In the genomic region with DNA sequence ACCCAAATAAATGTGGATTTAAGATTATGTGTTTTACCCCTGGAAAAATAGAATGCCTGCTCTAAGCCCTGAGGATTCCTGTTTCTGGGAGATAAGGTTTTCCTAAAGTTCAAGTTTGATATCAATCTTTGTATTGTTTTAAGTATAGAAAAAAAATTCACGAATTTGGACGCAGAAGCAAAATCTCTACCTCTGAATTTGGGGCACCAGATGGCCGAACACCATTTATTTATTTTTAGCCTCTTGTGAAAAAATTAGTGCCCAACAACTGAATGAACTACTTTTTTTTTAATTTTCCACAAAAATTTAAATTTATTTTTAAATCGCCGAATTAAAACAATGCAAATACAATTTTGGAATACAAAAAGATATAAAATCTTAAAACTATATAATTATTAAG, we compare ENCODE assay signal across 19 cellular contexts.
"Had no signal": no experiment of that assay in that cellular context is flagged by ENCODE, and none has a peak within 500 bp of the region (broad histone marks: within the 10 kb centered on the region; RNA-seq: fewer than 3 reads in every experiment).

No MANE protein-coding gene starts in this region.

- DNase-seq: IMR-90, Karpas-422, KG1, MG63, NCI-H1092, NCI-H1105 treated with DMSO at 0.1 percent for 48 hours, NCI-H1436, NCI-H187, NCI-H2029, NCI-H2081 treated with DMSO at 0.1 percent for 48 hours, NCI-H2171, NCI-H226, NCI-H446, NCI-H510A, NCI-H524 treated with DMSO at 0.1 percent for 48 hours, NCI-H774, SHP77 treated with DMSO at 0.1 percent for 48 hours, SJCRH30 had no signal

- FAIRE-seq: HepG2 had no signal
